Comparison of ENCODE assay signal across 1 cellular context in genomic region chr1:11461738-11462137, GRCh38.
TF ChIP-seq lines count a peak whose summit lies in the region.

No MANE protein-coding gene starts in this region.

TF ChIP-seq in H1, 55 proteins besides CTCF, POLR2A, EP300 and RAD21 (continued from another document):
- no peak for TF ChIP-seq EZH2 (IDR thresholded peaks at IDR 0.05; ENCODE audit: low read depth, low read length, severe bottlenecking)
- no peak for TF ChIP-seq TEAD4 (IDR thresholded peaks at IDR 0.05; ENCODE audit: low read depth, low read length)
- no peak for TF ChIP-seq SP4 (IDR thresholded peaks at IDR 0.05; ENCODE audit: low read length)
- no peak for TF ChIP-seq ASH2L (IDR thresholded peaks at IDR 0.05; ENCODE audit: low read length)
- TF ChIP-seq, protein P1, sequence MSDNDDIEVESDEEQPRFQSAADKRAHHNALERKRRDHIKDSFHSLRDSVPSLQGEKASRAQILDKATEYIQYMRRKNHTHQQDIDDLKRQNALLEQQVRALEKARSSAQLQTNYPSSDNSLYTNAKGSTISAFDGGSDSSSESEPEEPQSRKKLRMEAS (IDR thresholded peaks at IDR 0.05): no peak
TF ChIP-seq in H1: peak in this region for 0.
